ENCODE assay signal across 9 cellular contexts in genomic region chr1:25239681-25240541, GRCh38. TPM values are rescaled to one million over a fixed set of nuclear protein-coding genes. Genes with fewer than 3 reads are reported as not detected.
DNase-seq lines count a peak whose midpoint lies in the region; ATAC-seq, FAIRE-seq and TF ChIP-seq lines count a peak whose summit lies in the region.
"Had no signal": no experiment of that assay in that cellular context is flagged by ENCODE, and none has a peak within 500 bp of the region (broad histone marks: within the 10 kb centered on the region; RNA-seq: fewer than 3 reads in every experiment).

No MANE protein-coding gene starts in this region.

- TF ChIP-seq POLR2A in right lobe of liver (IDR thresholded peaks at IDR 0.05) = peak; percentile 64

- peaks cover 81% of the 10 kb centered on the region for H3K4me1 Mint-ChIP-seq in dendritic cell treated with granulocyte-macrophage colony-stimulating factor and Interleukin-4, amounts not matched to agents 40 ng/mL and 50 ng/mL, for 4 days (ENCODE audit: low read depth)

- H3K36me3 Mint-ChIP-seq in dendritic cell treated with granulocyte-macrophage colony-stimulating factor and Interleukin-4, amounts not matched to agents 40 ng/mL and 50 ng/mL, for 4 days (ENCODE audit: low read depth) = peaks cover 63% of the 10 kb centered on the region

- POLR2A ChIA-PET in BJ (lab: Charles Lee) = interaction anchor here (0.6 kb wide), 1 partner anchor 375 kb away, joined by 3 read pairs; no protein-coding TSS in a partner anchor

- no peaks in the 10 kb centered on the region for H3K9me3 ChIP-seq in right lobe of liver

- TF ChIP-seq CTCF in BJ (IDR thresholded peaks at IDR 0.05; ENCODE audit: insufficient read depth, low read depth, low read length) = peak; percentile 71
- peak; percentile 44 to 51 (median 46) for TF ChIP-seq CTCF in right lobe of liver (IDR thresholded peaks at IDR 0.05)

- CTCF ChIA-PET in BJ (lab: Yijun Ruan, JAX) = interaction anchor here (0.7 to 1.5 kb wide), 6 partner anchors 14 to 455 kb away, joined by 3 to 8 read pairs (median 3); no protein-coding TSS in a partner anchor

- peak overlapping the region; percentile 81 to 86 (median 81) for H3K27ac ChIP-seq in right lobe of liver

- under 1% methylated on average over 35 of the region's 41 CpGs for WGBS in right lobe of liver (ENCODE audit: insufficient coverage, low coverage, low lambda C conversion rate, missing lambda C conversion rate)

- H3K27me3 Mint-ChIP-seq in dendritic cell treated with granulocyte-macrophage colony-stimulating factor and Interleukin-4, amounts not matched to agents 40 ng/mL and 50 ng/mL, for 4 days = no peaks in the 10 kb centered on the region

- H3K27ac Mint-ChIP-seq in dendritic cell treated with granulocyte-macrophage colony-stimulating factor and Interleukin-4, amounts not matched to agents 40 ng/mL and 50 ng/mL, for 4 days = peak overlapping the region; percentile 93

- H3K9me3 Mint-ChIP-seq in dendritic cell treated with granulocyte-macrophage colony-stimulating factor and Interleukin-4, amounts not matched to agents 40 ng/mL and 50 ng/mL, for 4 days = no peaks in the 10 kb centered on the region

- ATAC-seq in HG03442 (IDR thresholded peaks at IDR 0.05; ENCODE audit: unreplicated experiment) (peak; percentile 67), right lobe of liver (peak; percentile 90 to 96 (median 92))

- intact Hi-C loops in dendritic cell treated with granulocyte-macrophage colony-stimulating factor and Interleukin-4, amounts not matched to agents 40 ng/mL and 50 ng/mL, for 4 days (cut with micrococcal nuclease) = loop anchor here (1.0 kb wide), 1 partner anchor 7 kb away; the partner anchor contains the start of gene RSRP1
- intact Hi-C loops in right lobe of liver (cut with DNase I) = no loop called here

- peaks cover 8% of the 10 kb centered on the region for H3K36me3 ChIP-seq in BJ (ENCODE audit: control insufficient read depth, insufficient read depth, low read length)
- H3K36me3 ChIP-seq in right lobe of liver = peaks cover 3 to 38% (median 23%) of the 10 kb centered on the region in 4 donors

- peaks cover 0 to 24% (median 11%) of the 10 kb centered on the region in 4 donors for H3K4me1 ChIP-seq in right lobe of liver

- H3K4me3 ChIP-seq in BJ (ENCODE audit: low read depth, low read length) (peak overlapping the region; percentile 35), right lobe of liver (peak overlapping the region; percentile 52 to 64 (median 64))

- H3K4me3 Mint-ChIP-seq in dendritic cell treated with granulocyte-macrophage colony-stimulating factor and Interleukin-4, amounts not matched to agents 40 ng/mL and 50 ng/mL, for 4 days = peak overlapping the region; percentile 83

- no peaks in the 10 kb centered on the region for H3K27me3 ChIP-seq in BJ (ENCODE audit: control insufficient read depth, insufficient read depth, low read length)
- no peaks in the 10 kb centered on the region for H3K27me3 ChIP-seq in right lobe of liver

- FAIRE-seq in GM19239 (lab: Jason Lieb, UNC) = peak; percentile 91

- DNase-seq in BJ (ENCODE audit: low read depth) (peak; percentile 59), GM19239 (ENCODE audit: insufficient read length, low spot score) (no peak), NCI-H69 (lab: John Stamatoyannopoulos, UW) (peak; percentile 96), right lobe of liver (peak; percentile 94 to 96 (median 96))
- DNase-seq in activated CD4-positive, alpha-beta T cell treated with anti-CD3 and anti-CD28 coated beads, Interleukin-2, amount 50 U/mL, for 1 hour = peak; percentile 78
- DNase-seq in stimulated activated CD4-positive, alpha-beta T cell treated with anti-CD3 and anti-CD28 coated beads, Interleukin-4, amount 100 ng/mL, for 24 hours = peak; percentile 93

RNA-seq across cellular contexts. Expression of gene RSRP1, which starts 7.3 kb away (rescaled TPM):
- polyA plus RNA-seq in BJ (2011; rRNA removed) = 59.7 and 70.4 TPM in 2 replicates
- polyA minus RNA-seq in BJ (2011; rRNA and poly(A)+ RNA removed) = 42.7 and 56.1 TPM in 2 replicates
- total RNA-seq in right lobe of liver = 10 to 100 TPM; 32.1 to 52.1 (median 40.2) TPM

RNA-seq across cellular contexts. Expression of gene SYF2, which starts 7.6 kb away (rescaled TPM):
- 15.0 and 32.6 TPM in 2 replicates for polyA plus RNA-seq in BJ (2011; rRNA removed)
- polyA minus RNA-seq in BJ (2011; rRNA and poly(A)+ RNA removed) = 3.1 and 3.3 TPM in 2 replicates
- total RNA-seq in right lobe of liver = 10 to 100 TPM; 11.0 to 21.8 (median 16.8) TPM

RNA-seq across cellular contexts. Expression of gene RHD, which starts 32.4 kb away (rescaled TPM):
- 0.10 and 0.12 TPM in 2 replicates for polyA plus RNA-seq in BJ (2011; rRNA removed)
- 0.05 TPM in 1 of 2 replicates, not detected in the other for polyA minus RNA-seq in BJ (2011; rRNA and poly(A)+ RNA removed)
- under 1 TPM in 3 of 6 experiments, not detected in 3; 0.22 to 0.58 (median 0.51) TPM for total RNA-seq in right lobe of liver
- total RNA-seq: glomerular endothelial cell had no signal
